In the genomic region with DNA sequence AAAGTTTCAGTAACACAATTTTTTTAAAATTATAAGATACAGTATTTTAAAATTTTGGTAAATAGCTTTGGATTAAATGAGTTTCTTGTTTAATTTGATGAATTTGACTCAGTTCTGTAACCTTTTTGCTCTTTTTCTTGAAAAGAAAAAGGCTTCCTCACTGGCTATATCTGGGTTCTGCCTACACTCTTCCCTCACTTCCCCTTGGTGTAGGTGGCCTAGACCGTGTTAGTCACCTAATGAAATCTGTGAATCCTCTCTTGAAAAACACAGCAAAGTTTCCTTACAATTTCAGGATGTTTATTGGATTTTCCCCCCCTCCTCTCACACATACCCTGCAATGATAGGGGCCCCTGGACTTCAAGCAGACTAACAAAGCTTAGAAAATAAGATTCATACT, we compare ENCODE assay signal across 15 cellular contexts.
"Had no signal": no experiment of that assay in that cellular context is flagged by ENCODE, and none has a peak within 500 bp of the region (broad histone marks: within the 10 kb centered on the region; RNA-seq: fewer than 3 reads in every experiment).

No MANE protein-coding gene starts in this region.

- DNase-seq: activated CD4-positive, alpha-beta T cell treated with anti-CD3 and anti-CD28 coated beads, Interleukin-2, amount 10 ng/mL, durations not matched to agents 7 days and 5 days; activated T-cell treated with anti-CD3 and anti-CD28 coated beads for 4 hours; aorta; cerebellar nuclear complex; effector memory CD8-positive, alpha-beta T cell; heart left ventricle; left colon; pancreas; sigmoid colon; spleen had no signal

- H3K9me3 ChIP-seq: heart left ventricle, pancreas, sigmoid colon, spleen, tibial nerve had no signal

- H3K4me3 Mint-ChIP-seq: activated CD4-positive, alpha-beta T cell treated with anti-CD3 and anti-CD28 coated beads, Interleukin-2, amount 10 ng/mL, durations not matched to agents 7 days and 5 days; dendritic cell treated with granulocyte-macrophage colony-stimulating factor and Interleukin-4, amounts not matched to agents 40 ng/mL and 50 ng/mL, for 4 days; effector memory CD8-positive, alpha-beta T cell; T-helper 1 cell treated with Interleukin-12 subunit alpha and Interleukin-12 subunit beta and Interleukin-4 antibody, amounts not matched to agents 30 μg/mL and 1 μg/mL, for 36 hours had no signal

- H3K4me3 ChIP-seq: heart left ventricle, lung, pancreas, sigmoid colon, spleen, tibial nerve had no signal

- FAIRE-seq: frontal cortex, pancreas had no signal

- H3K27ac ChIP-seq: heart left ventricle, pancreas, sigmoid colon, tibial nerve had no signal

- H3K36me3 ChIP-seq: heart left ventricle, pancreas, sigmoid colon, tibial nerve had no signal

- H3K27me3 ChIP-seq: heart left ventricle, pancreas, sigmoid colon, spleen, tibial nerve had no signal

- H3K9me3 Mint-ChIP-seq: activated CD4-positive, alpha-beta T cell treated with anti-CD3 and anti-CD28 coated beads, Interleukin-2, amount 10 ng/mL, durations not matched to agents 7 days and 5 days; dendritic cell treated with granulocyte-macrophage colony-stimulating factor and Interleukin-4, amounts not matched to agents 40 ng/mL and 50 ng/mL, for 4 days; effector memory CD8-positive, alpha-beta T cell; T-helper 1 cell treated with Interleukin-12 subunit alpha and Interleukin-12 subunit beta and Interleukin-4 antibody, amounts not matched to agents 30 μg/mL and 1 μg/mL, for 36 hours had no signal

- ATAC-seq: effector memory CD8-positive, alpha-beta T cell; heart left ventricle; left colon; pancreas had no signal

- H3K4me1 ChIP-seq: heart left ventricle, pancreas, sigmoid colon, tibial nerve had no signal

- H3K27ac Mint-ChIP-seq: activated CD4-positive, alpha-beta T cell treated with anti-CD3 and anti-CD28 coated beads, Interleukin-2, amount 10 ng/mL, durations not matched to agents 7 days and 5 days; dendritic cell treated with granulocyte-macrophage colony-stimulating factor and Interleukin-4, amounts not matched to agents 40 ng/mL and 50 ng/mL, for 4 days; effector memory CD8-positive, alpha-beta T cell; T-helper 1 cell treated with Interleukin-12 subunit alpha and Interleukin-12 subunit beta and Interleukin-4 antibody, amounts not matched to agents 30 μg/mL and 1 μg/mL, for 36 hours had no signal

- H3K27me3 Mint-ChIP-seq: activated CD4-positive, alpha-beta T cell treated with anti-CD3 and anti-CD28 coated beads, Interleukin-2, amount 10 ng/mL, durations not matched to agents 7 days and 5 days; dendritic cell treated with granulocyte-macrophage colony-stimulating factor and Interleukin-4, amounts not matched to agents 40 ng/mL and 50 ng/mL, for 4 days; effector memory CD8-positive, alpha-beta T cell had no signal
